ENCODE assay signal across 10 cellular contexts in genomic region chr10:46283945-46284285, GRCh38. TPM values are rescaled to one million over a fixed set of nuclear protein-coding genes. Genes with fewer than 3 reads are reported as not detected.
DNase-seq lines count a peak whose midpoint lies in the region; ATAC-seq and TF ChIP-seq lines count a peak whose summit lies in the region.
"Had no signal": no experiment of that assay in that cellular context is flagged by ENCODE, and none has a peak within 500 bp of the region (broad histone marks: within the 10 kb centered on the region; RNA-seq: fewer than 3 reads in every experiment).

No MANE protein-coding gene starts in this region.

- H3K9me3 ChIP-seq in BE2C (no peaks in the 10 kb centered on the region), MG63 (no peaks in the 10 kb centered on the region)

- H3K4me1 ChIP-seq in BE2C: no peaks in the 10 kb centered on the region

- H3K4me3 ChIP-seq in BE2C (ENCODE audit: low read depth, low read length) (peak overlapping the region; percentile 58), MG63 (peak overlapping the region; percentile 51)

- H3K9me3 Mint-ChIP-seq in neural crest cell: no peaks in the 10 kb centered on the region

- H3K27ac Mint-ChIP-seq in neural crest cell (ENCODE audit: unreplicated experiment): no peak overlapping the region

- H3K27me3 Mint-ChIP-seq in neural crest cell (ENCODE audit: low read depth): peaks cover 79% of the 10 kb centered on the region

- DNase-seq in BE2C (no peak), MG63 (no peak), neural crest cell (ENCODE audit: low read depth, low spot score) (no peak), 8988T (no peak), NCI-H345 treated with DMSO at 0.1 percent for 48 hours (lab: John Stamatoyannopoulos, UW; ENCODE audit: unreplicated experiment) (no peak), NCI-H748 (lab: John Stamatoyannopoulos, UW; ENCODE audit: unreplicated experiment) (no peak)
- DNase-seq: GF-D8 had no signal

- no peaks in the 10 kb centered on the region for H3K36me3 Mint-ChIP-seq in neural crest cell (ENCODE audit: low read depth)

- TF ChIP-seq CTCF in BE2C (IDR thresholded peaks at IDR 0.05; ENCODE audit: low read depth, low read length): no peak
- TF ChIP-seq CTCF in neural crest cell (conservative IDR thresholded peaks at IDR 0.05): no peak

- peaks cover 15% of the 10 kb centered on the region for H3K4me1 Mint-ChIP-seq in neural crest cell

- H3K27ac ChIP-seq in cingulate gyrus (ENCODE audit: low read depth, low read length): peak overlapping the region; percentile 58

- H3K4me3 Mint-ChIP-seq in neural crest cell: peak overlapping the region; percentile 86

- no peak for ATAC-seq in GM19023 (IDR thresholded peaks at IDR 0.05; ENCODE audit: unreplicated experiment)

- H3K27me3 ChIP-seq in BE2C: no peaks in the 10 kb centered on the region
- no peaks in the 10 kb centered on the region for H3K27me3 ChIP-seq in MG63

- no peaks in the 10 kb centered on the region for H3K36me3 ChIP-seq in BE2C
- no peaks in the 10 kb centered on the region for H3K36me3 ChIP-seq in MG63

RNA-seq across cellular contexts. Expression of gene ANTXRL, which starts 2.9 kb away (rescaled TPM):
- not detected for polyA plus RNA-seq in BE2C (2012; ENCODE audit: insufficient read depth, insufficient read length, low read depth)
- not detected in 2 replicates for total RNA-seq in MG63 (2014; rRNA removed; shearing (Covaris generic); ENCODE audit: low replicate concordance)
- total RNA-seq in neural crest cell: not detected in 2 replicates
- total RNA-seq: T-helper 2 cell treated with Interferon-gamma antibody and Interleukin-4, amounts not matched to agents 100 ng/mL and 5 ng/mL, for 36 hours had no signal
